Comparison of ENCODE assay signal across 12 cellular contexts in the genomic region with DNA sequence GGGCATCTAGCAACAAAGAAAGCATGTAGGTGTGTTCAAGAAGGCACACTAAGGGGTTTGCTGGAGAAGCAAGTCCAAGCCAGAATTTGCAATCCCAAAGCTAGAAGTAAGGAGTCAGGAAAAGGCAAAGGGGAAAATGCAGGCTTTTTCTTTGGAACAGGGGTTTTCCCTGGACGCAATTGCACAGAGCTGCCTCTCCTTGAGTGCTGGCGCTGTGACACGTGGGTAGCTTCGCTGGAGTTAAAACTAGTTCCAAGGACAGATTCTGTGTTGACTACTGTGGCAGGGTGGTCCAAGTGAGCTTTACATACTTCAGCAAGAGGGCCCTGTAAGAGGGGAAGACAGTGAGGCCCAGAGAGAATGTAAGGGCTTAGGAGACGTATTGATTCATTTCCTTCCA.
DNase-seq lines count a peak whose midpoint lies in the region; ATAC-seq, FAIRE-seq and TF ChIP-seq lines count a peak whose summit lies in the region.
"Had no signal": no experiment of that assay in that cellular context is flagged by ENCODE, and none has a peak within 500 bp of the region (broad histone marks: within the 10 kb centered on the region; RNA-seq: fewer than 3 reads in every experiment).

No MANE protein-coding gene starts in this region.

- POLR2A ChIA-PET in activated CD4-positive, alpha-beta T cell treated with anti-CD3 and anti-CD28 coated beads, Interleukin-2, amount 10 ng/mL, durations not matched to agents 7 days and 5 days (lab: Charles Lee), result no interaction called here

- H3K27me3 Mint-ChIP-seq in activated CD4-positive, alpha-beta T cell treated with anti-CD3 and anti-CD28 coated beads, Interleukin-2, amount 10 ng/mL, durations not matched to agents 7 days and 5 days, result no peaks in the 10 kb centered on the region
- peaks cover 0 to 1% (median 0%) of the 10 kb centered on the region in 3 donors for H3K27me3 Mint-ChIP-seq in CD14-positive monocyte (ENCODE audit: low read depth in 3 of 3)
- H3K27me3 Mint-ChIP-seq: activated T-cell treated with anti-CD3 and anti-CD28 coated beads, Interleukin-2, amount 50 U/mL, for 24 hours had no signal

- H3K4me3 Mint-ChIP-seq in activated CD4-positive, alpha-beta T cell treated with anti-CD3 and anti-CD28 coated beads, Interleukin-2, amount 10 ng/mL, durations not matched to agents 7 days and 5 days, result no peak overlapping the region
- H3K4me3 Mint-ChIP-seq in CD14-positive monocyte, result no peak overlapping the region
- H3K4me3 Mint-ChIP-seq: activated T-cell treated with anti-CD3 and anti-CD28 coated beads, Interleukin-2, amount 50 U/mL, for 24 hours had no signal

- no peaks in the 10 kb centered on the region for H3F3A ChIP-seq in Loucy (ENCODE audit: low read depth)

- H3K9me3 ChIP-seq in Loucy (ENCODE audit: insufficient read depth, low read depth, low read length) (no peaks in the 10 kb centered on the region), mucosa of stomach (ENCODE audit: control insufficient read depth, low read length) (no peaks in the 10 kb centered on the region)

- no peak overlapping the region for H3K4me3 ChIP-seq in Loucy (ENCODE audit: low read length, poor library complexity, severe bottlenecking)
- no peak overlapping the region for H3K4me3 ChIP-seq in bronchial epithelial cell (ENCODE audit: low read depth, low read length)
- peak overlapping the region; percentile 38 for H3K4me3 ChIP-seq in mucosa of stomach (ENCODE audit: low read length)

- H3K9ac ChIP-seq in Loucy (ENCODE audit: low read depth, low read length, poor library complexity, severe bottlenecking), result peak overlapping the region; percentile 35
- peak overlapping the region; percentile 75 for H3K9ac ChIP-seq in mucosa of stomach (ENCODE audit: low read length)

- H3K36me3 ChIP-seq in Loucy (ENCODE audit: insufficient read depth, low read length), result no peaks in the 10 kb centered on the region
- H3K36me3 ChIP-seq in bronchial epithelial cell (ENCODE audit: control insufficient read depth, insufficient read depth, low read length), result no peaks in the 10 kb centered on the region
- no peaks in the 10 kb centered on the region for H3K36me3 ChIP-seq in mucosa of stomach (ENCODE audit: control insufficient read depth, insufficient read depth, low read length)

- DNase-seq in DMS53 treated with DMSO at 0.1 percent for 48 hours (lab: John Stamatoyannopoulos, UW; ENCODE audit: unreplicated experiment) (peak; percentile 24), bronchial epithelial cell (ENCODE audit: low read depth) (no peak), CD14-positive monocyte (ENCODE audit: low spot score) (no peak)
- no peak for DNase-seq in activated CD4-positive, alpha-beta T cell treated with anti-CD3 and anti-CD28 coated beads, Interleukin-2, amount 10 ng/mL, durations not matched to agents 7 days and 5 days
- no peak for DNase-seq in activated naive CD4-positive, alpha-beta T cell treated with anti-CD3 and anti-CD28 coated beads, Interleukin-2, amount 50 U/mL, for 72 hours (ENCODE audit: low spot score in 2 of 2)
- DNase-seq: activated T-cell treated with anti-CD3 and anti-CD28 coated beads, Interleukin-2, amount 50 U/mL, for 24 hours; foreskin melanocyte; stimulated activated CD8-positive, alpha-beta memory T cell treated with anti-CD3 and anti-CD28 coated beads, Interleukin-4, amount 100 ng/mL, for 48 hours had no signal

- H3K36me3 Mint-ChIP-seq in activated CD4-positive, alpha-beta T cell treated with anti-CD3 and anti-CD28 coated beads, Interleukin-2, amount 10 ng/mL, durations not matched to agents 7 days and 5 days (ENCODE audit: low read depth), result no peaks in the 10 kb centered on the region
- no peaks in the 10 kb centered on the region for H3K36me3 Mint-ChIP-seq in activated naive CD4-positive, alpha-beta T cell treated with anti-CD3 and anti-CD28 coated beads, Interleukin-2, amount 50 U/mL, for 72 hours
- H3K36me3 Mint-ChIP-seq in CD14-positive monocyte, result no peaks in the 10 kb centered on the region

- no peaks in the 10 kb centered on the region for H3K9me2 ChIP-seq in Loucy (replicated peaks; ENCODE audit: low read depth, low read length)

- no peak for FAIRE-seq in bronchial epithelial cell (lab: Jason Lieb, UNC)
- FAIRE-seq: GM18507 had no signal

- intact Hi-C loops in CD14-positive monocyte (cut with micrococcal nuclease), result no loop called here

- H3K9me3 Mint-ChIP-seq in activated CD4-positive, alpha-beta T cell treated with anti-CD3 and anti-CD28 coated beads, Interleukin-2, amount 10 ng/mL, durations not matched to agents 7 days and 5 days, result peaks cover 3% of the 10 kb centered on the region
- H3K9me3 Mint-ChIP-seq in activated naive CD4-positive, alpha-beta T cell treated with anti-CD3 and anti-CD28 coated beads, Interleukin-2, amount 50 U/mL, for 72 hours, result peaks cover 0 to 5% of the 10 kb centered on the region in 2 donors
- H3K9me3 Mint-ChIP-seq in CD14-positive monocyte, result peaks cover 0 to 5% (median 0%) of the 10 kb centered on the region in 7 donors

- H3K79me2 ChIP-seq in Loucy (ENCODE audit: insufficient read depth, low read length), result no peaks in the 10 kb centered on the region

- H3K4me1 Mint-ChIP-seq in activated CD4-positive, alpha-beta T cell treated with anti-CD3 and anti-CD28 coated beads, Interleukin-2, amount 10 ng/mL, durations not matched to agents 7 days and 5 days, result peaks cover 13% of the 10 kb centered on the region
- no peaks in the 10 kb centered on the region for H3K4me1 Mint-ChIP-seq in CD14-positive monocyte

- H3K4me2 ChIP-seq in Loucy (ENCODE audit: low read depth, low read length, poor library complexity, severe bottlenecking), result peak overlapping the region; percentile 73

- H4K20me1 ChIP-seq in Loucy (ENCODE audit: insufficient read depth, low read length, poor library complexity, severe bottlenecking), result no peaks in the 10 kb centered on the region

- CTCF ChIA-PET in activated CD4-positive, alpha-beta T cell treated with anti-CD3 and anti-CD28 coated beads, Interleukin-2, amount 10 ng/mL, durations not matched to agents 7 days and 5 days (lab: Charles Lee), result no interaction called here

- H3K4me1 ChIP-seq in Loucy (ENCODE audit: insufficient read depth, low read length, poor library complexity, severe bottlenecking) (peaks cover 7% of the 10 kb centered on the region), mucosa of stomach (ENCODE audit: control insufficient read depth, insufficient read depth, low read length) (peaks cover 6% of the 10 kb centered on the region)

- H3K27me3 ChIP-seq in Loucy (ENCODE audit: insufficient read depth, low read length, poor library complexity, severe bottlenecking) (no peaks in the 10 kb centered on the region), bronchial epithelial cell (ENCODE audit: control insufficient read depth, insufficient read depth, low read length) (no peaks in the 10 kb centered on the region), mucosa of stomach (ENCODE audit: control insufficient read depth, insufficient read depth, low read length) (no peaks in the 10 kb centered on the region)

- H2AFZ ChIP-seq in Loucy (ENCODE audit: low read length), result peak overlapping the region; percentile 89

- no peak overlapping the region for H3K27ac Mint-ChIP-seq in activated CD4-positive, alpha-beta T cell treated with anti-CD3 and anti-CD28 coated beads, Interleukin-2, amount 10 ng/mL, durations not matched to agents 7 days and 5 days
- no peak overlapping the region for H3K27ac Mint-ChIP-seq in activated naive CD4-positive, alpha-beta T cell treated with anti-CD3 and anti-CD28 coated beads, Interleukin-2, amount 50 U/mL, for 72 hours
- H3K27ac Mint-ChIP-seq in CD14-positive monocyte, result peak overlapping the region in 1 of 7 donors; percentile 57
- H3K27ac Mint-ChIP-seq: activated T-cell treated with anti-CD3 and anti-CD28 coated beads, Interleukin-2, amount 50 U/mL, for 24 hours had no signal

- TF ChIP-seq CTCF in Loucy (conservative IDR thresholded peaks at IDR 0.05; ENCODE audit: low read length) (peak; percentile 32; the same call in 1 of the 2 replicates), bronchial epithelial cell (IDR thresholded peaks at IDR 0.05; ENCODE audit: insufficient read depth, low read length, severe bottlenecking) (peak; percentile 33), CD14-positive monocyte (IDR thresholded peaks at IDR 0.05) (no peak)

- ATAC-seq in HG02840 (IDR thresholded peaks at IDR 0.05; ENCODE audit: low FRiP score, unreplicated experiment), result no peak
- ATAC-seq in activated naive CD4-positive, alpha-beta T cell treated with anti-CD3 and anti-CD28 coated beads, Interleukin-2, amount 50 U/mL, for 72 hours, result no peak
